Comparison of ENCODE assay signal across 8 cellular contexts in genomic region chr3:127791221-127791913, GRCh38. TPM values are rescaled to one million over a fixed set of nuclear protein-coding genes. Genes with fewer than 3 reads are reported as not detected.
DNase-seq lines count a peak whose midpoint lies in the region; ATAC-seq and TF ChIP-seq lines count a peak whose summit lies in the region.

No MANE protein-coding gene starts in this region.

- DNase-seq in EH (ENCODE audit: low read depth) (peak; percentile 92), RPMI7951 (ENCODE audit: low read depth) (peak; percentile 95), epithelial cell of proximal tubule (ENCODE audit: low read depth) (no peak), retinal pigment epithelial cell (ENCODE audit: low read depth) (no peak), cortex of kidney (lab: John Stamatoyannopoulos, UW) (no peak)

- H3K4me3 ChIP-seq in epithelial cell of proximal tubule (ENCODE audit: low read depth, low read length), result no peak overlapping the region
- no peak overlapping the region for H3K4me3 ChIP-seq in retinal pigment epithelial cell (ENCODE audit: low read length)

- TF ChIP-seq CTCF in epithelial cell of proximal tubule (conservative IDR thresholded peaks at IDR 0.05; ENCODE audit: low read depth, low read length), result peak; percentile 39
- peak; percentile 28 for TF ChIP-seq CTCF in retinal pigment epithelial cell (conservative IDR thresholded peaks at IDR 0.05; ENCODE audit: low read depth, low read length)

- ATAC-seq in GM19372 (IDR thresholded peaks at IDR 0.05; ENCODE audit: low read depth, unreplicated experiment) (peak; percentile 88), HG03521 (IDR thresholded peaks at IDR 0.05; ENCODE audit: unreplicated experiment) (peak; percentile 81), GM18520 (IDR thresholded peaks at IDR 0.05; ENCODE audit: unreplicated experiment) (no peak)

RNA-seq across cellular contexts. Expression of gene MGLL, which starts 30.9 kb away (rescaled TPM):
- total RNA-seq in RPMI7951 (2014; rRNA removed; shearing (Covaris generic)), result 42.0 and 48.4 TPM in 2 replicates
- 82.2 and 85.1 TPM in 2 replicates for total RNA-seq in epithelial cell of proximal tubule

Comparison
In these comparisons a context has a peak if more than half of its experiments do, and no peak if none do; other contexts are left out.
1. DNase-seq: peak in EH (single experiment) and RPMI7951 (single experiment); none in epithelial cell of proximal tubule (single experiment), retinal pigment epithelial cell (single experiment) and cortex of kidney (single experiment).